Comparison of ENCODE assay signal across 15 cellular contexts in genomic region chr5:109324941-109325340, GRCh38.
"Had no signal": no experiment of that assay in that cellular context is flagged by ENCODE, and none has a peak within 500 bp of the region (broad histone marks: within the 10 kb centered on the region; RNA-seq: fewer than 3 reads in every experiment).

No MANE protein-coding gene starts in this region.

- H3K4me1 Mint-ChIP-seq: WTC11 had no signal

- DNase-seq: activated CD4-positive, alpha-beta T cell treated with anti-CD3 and anti-CD28 coated beads for 48 hours; activated CD8-positive, alpha-beta memory T cell treated with anti-CD3 and anti-CD28 coated beads, Interleukin-2, amount 50 U/mL, for 48 hours; activated CD8-positive, alpha-beta T cell treated with anti-CD3 and anti-CD28 coated beads, Interleukin-2, amount 10 ng/mL, durations not matched to agents 7 days and 5 days; activated naive CD4-positive, alpha-beta T cell treated with Interleukin-2 at 50 U/mL for 16 hours; adrenal gland; effector memory CD4-positive, alpha-beta T cell; glutamatergic neuron; natural killer cell; occipital lobe; stimulated activated CD4-positive, alpha-beta T cell treated with anti-CD3 and anti-CD28 coated beads, Interleukin-2, amount 100 ng/mL, for 48 hours; stimulated activated naive CD4-positive, alpha-beta T cell treated with Interleukin-2 at 50 U/mL for 16 hours had no signal

- H3K4me3 Mint-ChIP-seq: activated CD8-positive, alpha-beta T cell treated with anti-CD3 and anti-CD28 coated beads, Interleukin-2, amount 10 ng/mL, durations not matched to agents 7 days and 5 days; natural killer cell; T-helper 1 cell treated with Interleukin-12 subunit alpha and Interleukin-12 subunit beta and Interleukin-4 antibody, amounts not matched to agents 30 μg/mL and 1 μg/mL, for 36 hours; WTC11 had no signal

- H3K9me3 Mint-ChIP-seq: natural killer cell; T-helper 1 cell treated with Interleukin-12 subunit alpha and Interleukin-12 subunit beta and Interleukin-4 antibody, amounts not matched to agents 30 μg/mL and 1 μg/mL, for 36 hours; WTC11 had no signal

- H3K36me3 Mint-ChIP-seq: natural killer cell, WTC11 had no signal

- H3K27ac Mint-ChIP-seq: activated CD8-positive, alpha-beta T cell treated with anti-CD3 and anti-CD28 coated beads, Interleukin-2, amount 10 ng/mL, durations not matched to agents 7 days and 5 days; natural killer cell; T-helper 1 cell treated with Interleukin-12 subunit alpha and Interleukin-12 subunit beta and Interleukin-4 antibody, amounts not matched to agents 30 μg/mL and 1 μg/mL, for 36 hours; WTC11 had no signal

- ATAC-seq: activated CD8-positive, alpha-beta T cell treated with anti-CD3 and anti-CD28 coated beads, Interleukin-2, amount 10 ng/mL, durations not matched to agents 7 days and 5 days; body of pancreas; left lobe of liver; natural killer cell had no signal
